Comparison of ENCODE assay signal across 1 cellular context in genomic region chr4:6945052-6945409, GRCh38.
A peak's percentile ranks its signal among the peaks of the same experiment; 100 is the strongest.
TF ChIP-seq lines count a peak whose summit lies in the region.

No MANE protein-coding gene starts in this region.

TF ChIP-seq in H1, 55 proteins besides CTCF, POLR2A, EP300 and RAD21:
- TF ChIP-seq MAX (IDR thresholded peaks at IDR 0.05) (no peak), SP1 (IDR thresholded peaks at IDR 0.05; ENCODE audit: low read depth, low read length) (0 out of 2 replicates have a peak, but pooled peaks have one; percentile 17), ZNF274 (IDR thresholded peaks at IDR 0.05; ENCODE audit: borderline replicate concordance, extremely low read depth, low read length) (no peak), ATF2 (IDR thresholded peaks at IDR 0.05; ENCODE audit: low read length) (no peak), MAFK (IDR thresholded peaks at IDR 0.05; ENCODE audit: low read depth, low read length) (no peak), KDM1A (IDR thresholded peaks at IDR 0.05; ENCODE audit: borderline replicate concordance, low read length) (no peak), RFX5 (IDR thresholded peaks at IDR 0.05; ENCODE audit: borderline replicate concordance, low read depth, low read length) (no peak), RNF2 (IDR thresholded peaks at IDR 0.05; ENCODE audit: borderline replicate concordance, low read depth, low read length, missing control alignments, poor library complexity, severe bottlenecking) (no peak)
